ENCODE assay signal across 8 cellular contexts in the genomic region with DNA sequence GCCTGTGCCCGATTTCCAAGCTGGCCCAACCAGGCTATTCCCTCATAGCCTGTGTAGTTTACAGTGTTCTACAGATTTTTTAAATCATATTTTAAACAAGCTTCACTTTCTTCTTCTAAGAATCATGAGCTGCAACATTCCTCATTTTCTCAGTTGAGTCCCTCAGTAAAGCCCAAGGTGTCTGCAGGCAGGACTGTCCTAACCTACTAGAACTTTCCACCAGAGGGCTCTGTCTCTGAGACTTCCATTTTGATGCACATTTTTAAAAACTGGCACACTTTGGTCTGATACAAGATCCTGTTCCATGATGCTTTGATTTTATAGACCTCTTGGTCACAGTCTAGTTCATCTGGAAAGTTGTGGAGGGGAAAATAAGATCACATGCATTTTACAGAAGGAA. TPM values are rescaled to one million over a fixed set of nuclear protein-coding genes. Genes with fewer than 3 reads are reported as not detected.
DNase-seq lines count a peak whose midpoint lies in the region; ATAC-seq and TF ChIP-seq lines count a peak whose summit lies in the region.

No MANE protein-coding gene starts in this region.

- H3K27me3 ChIP-seq in GM06990 (replicated peaks; ENCODE audit: control insufficient read depth, insufficient read depth, low read length) (no peaks in the 10 kb centered on the region), RWPE2 (ENCODE audit: insufficient read depth, poor library complexity, severe bottlenecking) (no peaks in the 10 kb centered on the region)

- DNase-seq in A172 (ENCODE audit: low spot score) = peak; percentile 23
- DNase-seq in GM06990 (ENCODE audit: extremely low read depth, insufficient read length) = no peak
- DNase-seq in RWPE2 (ENCODE audit: low spot score) = no peak
- no peak for DNase-seq in NCI-H2107 (lab: John Stamatoyannopoulos, UW)
- no peak for DNase-seq in NCI-H1092 (lab: John Stamatoyannopoulos, UW)
- DNase-seq in NK-92 treated with Interleukin-12 subunit alpha and Interleukin-12 subunit beta, amount 100 ng/mL, for 24 hours (lab: John Stamatoyannopoulos, UW) = no peak
- DNase-seq in activated effector memory CD4-positive, alpha-beta T cell treated with Interleukin-2 at 50 U/mL for 16 hours = no peak

- no peaks in the 10 kb centered on the region for H3K4me1 ChIP-seq in RWPE2 (ENCODE audit: insufficient read depth, poor library complexity, severe bottlenecking)

- ATAC-seq in RWPE2 (ENCODE audit: low read depth) = peak; percentile 40; the same call in 1 of the 3 replicates
- ATAC-seq in esophagus mucosa = peak; percentile 31

- no peaks in the 10 kb centered on the region for H3K9me3 ChIP-seq in RWPE2 (ENCODE audit: severe bottlenecking)

- no peak overlapping the region for H3K27ac ChIP-seq in RWPE2 (ENCODE audit: poor library complexity, severe bottlenecking)

- no peaks in the 10 kb centered on the region for H3K36me3 ChIP-seq in GM06990 (ENCODE audit: control insufficient read depth, insufficient read depth, low read length)
- no peaks in the 10 kb centered on the region for H3K36me3 ChIP-seq in RWPE2 (ENCODE audit: low read depth)

- TF ChIP-seq CTCF in GM06990 (IDR thresholded peaks at IDR 0.05; ENCODE audit: insufficient read depth, low read length, poor library complexity, severe bottlenecking) (peak; percentile 66), RWPE2 (IDR thresholded peaks at IDR 0.05; ENCODE audit: poor library complexity, severe bottlenecking) (peak; percentile 41)

- H3K4me3 ChIP-seq in GM06990 (replicated peaks; ENCODE audit: low read depth, low read length) = no peak overlapping the region
- no peak overlapping the region for H3K4me3 ChIP-seq in RWPE2 (ENCODE audit: severe bottlenecking)

RNA-seq across cellular contexts. Expression of a gene that starts 21.6 kb away (rescaled TPM):
- total RNA-seq in A172 (2014; rRNA removed; shearing (Covaris generic)) = not detected in 2 replicates
- 0.28 TPM for total RNA-seq in esophagus mucosa

RNA-seq across cellular contexts. Expression of a gene that starts 34.6 kb away (rescaled TPM):
- total RNA-seq in A172 (2014; rRNA removed; shearing (Covaris generic)) = not detected in 2 replicates
- total RNA-seq in esophagus mucosa = 1.2 TPM
